ENCODE assay signal across 10 cellular contexts in genomic region chr2:101828267-101829017, GRCh38.
A peak's percentile ranks its signal among the peaks of the same experiment; 100 is the strongest.
DNase-seq lines count a peak whose midpoint lies in the region; ATAC-seq and TF ChIP-seq lines count a peak whose summit lies in the region.
"Had no signal": no experiment of that assay in that cellular context is flagged by ENCODE, and none has a peak within 500 bp of the region (broad histone marks: within the 10 kb centered on the region; RNA-seq: fewer than 3 reads in every experiment).

No MANE protein-coding gene starts in this region.

- intact Hi-C loops in dorsolateral prefrontal cortex (cut with DNase I), result loop anchor here in 1 of 2 donors (5.0 kb wide), 1 partner anchor 51 kb away; no protein-coding TSS in a partner anchor
- intact Hi-C loops in natural killer cell (cut with micrococcal nuclease), result loop anchor here (5.0 kb wide), 2 partner anchors 154 to 529 kb away; partner anchors contain the start of gene IL18R1

- peaks cover 44 to 50% of the 10 kb centered on the region in 2 donors for H3K4me1 Mint-ChIP-seq in natural killer cell

- no peak overlapping the region for H3K4me3 ChIP-seq in dorsolateral prefrontal cortex
- no peak overlapping the region for H3K4me3 ChIP-seq in MG63
- H3K4me3 ChIP-seq: SJCRH30 had no signal

- H3K27me3 ChIP-seq in dorsolateral prefrontal cortex (no peaks in the 10 kb centered on the region), MG63 (no peaks in the 10 kb centered on the region)
- H3K27me3 ChIP-seq: SJCRH30 had no signal

- TF ChIP-seq CTCF in dorsolateral prefrontal cortex (IDR thresholded peaks at IDR 0.05 in 54 of 56, conservative IDR thresholded peaks at IDR 0.05 in 2 of 56; ENCODE audit: low read depth in 1 of 56, partially characterized antibody in 56 of 56) (no peak), natural killer cell (IDR thresholded peaks at IDR 0.05) (no peak)

- H3K27ac Mint-ChIP-seq in natural killer cell, result peak overlapping the region in 1 of 2 donors; percentile 1

- H3K27ac ChIP-seq in dorsolateral prefrontal cortex, result peak overlapping the region in 58 of 59 donors; percentile 2 to 98 (median 88)

- peak; percentile 68 for DNase-seq in EH (ENCODE audit: low read depth)
- DNase-seq in NAMALWA (ENCODE audit: low spot score), result peak; percentile 45
- no peak for DNase-seq in dorsolateral prefrontal cortex
- DNase-seq in natural killer cell, result no peak
- DNase-seq in MG63, result no peak
- no peak for DNase-seq in HuH-7.5 (ENCODE audit: low spot score)
- DNase-seq in NCI-H1436 treated with DMSO at 0.1 percent for 48 hours (lab: John Stamatoyannopoulos, UW), result no peak
- DNase-seq: foreskin melanocyte, SJCRH30 had no signal

- H3K9me3 Mint-ChIP-seq in natural killer cell, result no peaks in the 10 kb centered on the region

- H3K4me3 Mint-ChIP-seq in natural killer cell, result no peak overlapping the region

- H3K36me3 Mint-ChIP-seq in natural killer cell, result peaks cover 9% of the 10 kb centered on the region

- ATAC-seq in natural killer cell (peak; percentile 81 to 85 (median 83)), HG03108 (IDR thresholded peaks at IDR 0.05; ENCODE audit: unreplicated experiment) (no peak)

- peaks cover 64% of the 10 kb centered on the region for H3K36me3 ChIP-seq in MG63

- H3K27me3 Mint-ChIP-seq in natural killer cell (ENCODE audit: low read depth in 2 of 2), result no peaks in the 10 kb centered on the region

- no peaks in the 10 kb centered on the region for H3K9me3 ChIP-seq in MG63
- H3K9me3 ChIP-seq: SJCRH30 had no signal

Comparison
In these comparisons a context has a peak if more than half of its experiments do, and no peak if none do; other contexts are left out.
1. DNase-seq: peak in EH (single experiment) and NAMALWA (single experiment); none in dorsolateral prefrontal cortex (0 of 10), natural killer cell (single experiment), MG63 (single experiment), HuH-7.5 (single experiment) and NCI-H1436 treated with DMSO at 0.1 percent for 48 hours (single experiment).